ENCODE assay signal across 9 cellular contexts in genomic region chr4:184328022-184328736, GRCh38.
DNase-seq lines count a peak whose midpoint lies in the region; ATAC-seq, FAIRE-seq and TF ChIP-seq lines count a peak whose summit lies in the region.
"Had no signal": no experiment of that assay in that cellular context is flagged by ENCODE, and none has a peak within 500 bp of the region (broad histone marks: within the 10 kb centered on the region; RNA-seq: fewer than 3 reads in every experiment).

No MANE protein-coding gene starts in this region.

- H4K20me1 ChIP-seq in IMR-90 (ENCODE audit: insufficient read depth, low read length) = no peaks in the 10 kb centered on the region
- no peaks in the 10 kb centered on the region for H4K20me1 ChIP-seq in keratinocyte (ENCODE audit: control insufficient read depth, extremely low read depth, insufficient read depth, low read length)
- H4K20me1 ChIP-seq in osteoblast (ENCODE audit: insufficient read depth, low read length) = no peaks in the 10 kb centered on the region

- H2AFZ ChIP-seq in IMR-90 (replicated peaks; ENCODE audit: low read length, poor library complexity) (no peak overlapping the region), keratinocyte (ENCODE audit: control insufficient read depth, low read length) (peak overlapping the region; percentile 46), osteoblast (ENCODE audit: low read length) (no peak overlapping the region)

- no peak overlapping the region for H2BK120ac ChIP-seq in IMR-90 (ENCODE audit: low read depth, low read length)

- H3K79me1 ChIP-seq in IMR-90 (ENCODE audit: low read depth in 1 of 2, low read length in 2 of 2) = no peaks in the 10 kb centered on the region

- H3K4me3 ChIP-seq in IMR-90 (ENCODE audit: insufficient read depth, low read depth, low read length) = no peak overlapping the region
- H3K4me3 ChIP-seq in keratinocyte (ENCODE audit: control insufficient read depth in 2 of 3, extremely low read depth in 1 of 3, insufficient read depth in 2 of 3, low read depth in 1 of 3, low read length in 3 of 3) = no peak overlapping the region
- no peak overlapping the region for H3K4me3 ChIP-seq in foreskin fibroblast (ENCODE audit: low read depth in 1 of 2, low read length in 2 of 2)
- H3K4me3 ChIP-seq in osteoblast (ENCODE audit: insufficient read depth, low read length) = no peak overlapping the region
- H3K4me3 ChIP-seq: cardiac muscle cell had no signal

- H2BK5ac ChIP-seq in IMR-90 (ENCODE audit: low read depth, low read length, poor library complexity, severe bottlenecking) = no peak overlapping the region

- H2BK15ac ChIP-seq in IMR-90 (ENCODE audit: low read depth, low read length) = no peak overlapping the region

- peak; percentile 74 for ATAC-seq in GM18505 (IDR thresholded peaks at IDR 0.05; ENCODE audit: unreplicated experiment)
- ATAC-seq in GM21528 (IDR thresholded peaks at IDR 0.05; ENCODE audit: low FRiP score, unreplicated experiment) = peak; percentile 79
- ATAC-seq in IMR-90 (ENCODE audit: low read depth) = no peak

- no peak overlapping the region for H3K56ac ChIP-seq in IMR-90 (ENCODE audit: extremely low read depth, insufficient read depth, low read length)

- FAIRE-seq in keratinocyte (lab: Jason Lieb, UNC) = peak; percentile 100

- no peak overlapping the region for H3K23ac ChIP-seq in IMR-90 (ENCODE audit: low read depth, low read length)

- no peak overlapping the region for H3K4me2 ChIP-seq in IMR-90 (ENCODE audit: low read depth, low read length)
- H3K4me2 ChIP-seq in keratinocyte (ENCODE audit: control insufficient read depth, extremely low read depth, insufficient read depth, low read depth, low read length) = peak overlapping the region; percentile 55
- no peak overlapping the region for H3K4me2 ChIP-seq in osteoblast (ENCODE audit: insufficient read depth, low read length)

- H3K4ac ChIP-seq in IMR-90 (ENCODE audit: low read depth, low read length) = no peak overlapping the region

- H2BK20ac ChIP-seq in IMR-90 (ENCODE audit: low read depth, low read length) = no peak overlapping the region

- DNase-seq in IMR-90 (no peak), keratinocyte (ENCODE audit: low read depth, low spot score) (peak; percentile 96), DMS79 (lab: John Stamatoyannopoulos, UW) (no peak), foreskin fibroblast (no peak), SW480 (ENCODE audit: low spot score) (no peak), osteoblast (ENCODE audit: insufficient read length, low spot score, missing footprints) (no peak)

- POLR2A ChIA-PET in IMR-90 (lab: Charles Lee; ENCODE audit: unreplicated experiment) = no interaction called here

- 0 out of 2 replicates have a peak, but pooled peaks cover 2% of the 10 kb centered on the region for H3K9me1 ChIP-seq in IMR-90 (ENCODE audit: insufficient read depth, low read length)
- no peaks in the 10 kb centered on the region for H3K9me1 ChIP-seq in keratinocyte (ENCODE audit: control insufficient read depth, extremely low read depth, insufficient read depth, low read length)

- no peak overlapping the region for H2AK9ac ChIP-seq in IMR-90 (replicated peaks; ENCODE audit: low read depth, low read length, poor library complexity)

- peaks cover 3% of the 10 kb centered on the region; the same call in 1 of the 2 replicates for H3K4me1 ChIP-seq in IMR-90 (ENCODE audit: control insufficient read depth, insufficient read depth, low read length)
- peaks cover 21% of the 10 kb centered on the region for H3K4me1 ChIP-seq in keratinocyte (ENCODE audit: control insufficient read depth, extremely low read depth, insufficient read depth, low read length)
- H3K4me1 ChIP-seq in osteoblast (ENCODE audit: insufficient read depth, low read length) = peaks cover 5% of the 10 kb centered on the region

- H3K14ac ChIP-seq in IMR-90 (replicated peaks; ENCODE audit: low read depth, low read length) = no peak overlapping the region

- H4K8ac ChIP-seq in IMR-90 (ENCODE audit: low read depth in 2 of 2, low read length in 2 of 2) = no peak overlapping the region

- dilution Hi-C loops in IMR-90 (cut with HindIII; ENCODE audit: low sequenced_read_pairs, unreplicated experiment) (no loop called here), keratinocyte (cut with MboI; ENCODE audit: extremely low pct_ligation_motif_present, low sequenced_read_pairs) (no loop called here)

- no peaks in the 10 kb centered on the region for H3K9me3 ChIP-seq in IMR-90 (ENCODE audit: control insufficient read depth, insufficient read depth, low read length)
- H3K9me3 ChIP-seq in keratinocyte (ENCODE audit: control insufficient read depth, low read depth, low read length) = no peaks in the 10 kb centered on the region
- H3K9me3 ChIP-seq in osteoblast (ENCODE audit: low read depth, low read length) = no peaks in the 10 kb centered on the region

- H2AK5ac ChIP-seq in IMR-90 (ENCODE audit: low read depth, low read length) = no peak overlapping the region

- H4K5ac ChIP-seq in IMR-90 (ENCODE audit: low read depth, low read length) = no peak overlapping the region

- 70% methylated on average over 4 of the region's 7 CpGs; no CpG with 5 or more reads in 1 of the 2 experiments for WGBS in IMR-90 (ENCODE audit: extremely low coverage in 2 of 2, insufficient read length in 1 of 2), 2 experiments

- in situ Hi-C loops in IMR-90 (cut with MboI; ENCODE audit: low sequenced_read_pairs) = no loop called here

- BruUV-seq in IMR-90 (replicated peaks; lab: Mats Ljungman, UMichigan) = no TSS peak

- H3K36me3 ChIP-seq in IMR-90 (ENCODE audit: control insufficient read depth, insufficient read depth, low read length) (no peaks in the 10 kb centered on the region), keratinocyte (ENCODE audit: control insufficient read depth in 2 of 2, extremely low read depth in 1 of 2, insufficient read depth in 2 of 2, low read length in 2 of 2) (no peaks in the 10 kb centered on the region), osteoblast (ENCODE audit: insufficient read depth, low read length) (no peaks in the 10 kb centered on the region)
- H3K36me3 ChIP-seq: cardiac muscle cell had no signal

- H3K27me3 ChIP-seq in IMR-90 (ENCODE audit: control insufficient read depth, insufficient read depth, low read length) = no peaks in the 10 kb centered on the region
- H3K27me3 ChIP-seq in keratinocyte (ENCODE audit: control insufficient read depth, extremely low read depth, insufficient read depth, low read length) = no peaks in the 10 kb centered on the region
- no peaks in the 10 kb centered on the region for H3K27me3 ChIP-seq in osteoblast (ENCODE audit: insufficient read depth, low read length)
- H3K27me3 ChIP-seq: cardiac muscle cell had no signal

- H3K27ac ChIP-seq in IMR-90 (ENCODE audit: insufficient read depth, low read length) (no peak overlapping the region), keratinocyte (ENCODE audit: control insufficient read depth, insufficient read depth, low read length) (peak overlapping the region; percentile 77), osteoblast (ENCODE audit: low read depth, low read length) (no peak overlapping the region)
- H3K27ac ChIP-seq: cardiac muscle cell had no signal

- TF ChIP-seq CTCF in IMR-90 (conservative IDR thresholded peaks at IDR 0.05; ENCODE audit: low read depth, low read length) (no peak), keratinocyte (optimal IDR thresholded peaks at IDR 0.05 in 1 of 3, IDR thresholded peaks at IDR 0.05 in 1 of 3, conservative IDR thresholded peaks at IDR 0.05 in 1 of 3; ENCODE audit: extremely low read depth in 1 of 3, insufficient read depth in 2 of 3, low read length in 3 of 3) (no peak), foreskin fibroblast (IDR thresholded peaks at IDR 0.05; ENCODE audit: low read depth, low read length) (no peak), osteoblast (IDR thresholded peaks at IDR 0.05; ENCODE audit: extremely low read depth, low read depth, low read length) (no peak)

- CTCF ChIA-PET in IMR-90 (lab: Yijun Ruan, JAX) = interaction anchor here (0.6 kb wide), 1 partner anchor 430 kb away, joined by 4 read pairs; no protein-coding TSS in a partner anchor

- no peak for TF ChIP-seq RAD21 in IMR-90 (IDR thresholded peaks at IDR 0.05; ENCODE audit: low read length)

- intact Hi-C loops in IMR-90 (cut with micrococcal nuclease) = no loop called here

- H3K9ac ChIP-seq in IMR-90 (ENCODE audit: low read depth, low read length) = no peak overlapping the region
- H3K9ac ChIP-seq in keratinocyte (ENCODE audit: control insufficient read depth, extremely low read depth, insufficient read depth, low read length) = peak overlapping the region; percentile 51

- no peak overlapping the region for H3K18ac ChIP-seq in IMR-90 (ENCODE audit: low read depth, low read length)

- TF ChIP-seq POLR2A in GM18505 (IDR thresholded peaks at IDR 0.05; ENCODE audit: borderline replicate concordance, extremely low read depth, insufficient read depth, insufficient read length) (no peak), IMR-90 (IDR thresholded peaks at IDR 0.05; ENCODE audit: low read depth, low read length) (no peak)

- no peaks in the 10 kb centered on the region for H3K79me2 ChIP-seq in keratinocyte (ENCODE audit: control insufficient read depth, insufficient read depth, low read length)
- no peaks in the 10 kb centered on the region for H3K79me2 ChIP-seq in osteoblast (ENCODE audit: insufficient read depth, low read length)

- H4K91ac ChIP-seq in IMR-90 (ENCODE audit: insufficient read depth, low read depth, low read length) = no peak overlapping the region

TF ChIP-seq in IMR-90, 13 proteins besides CTCF, POLR2A, EP300 and RAD21:
- no peak for TF ChIP-seq ELK1 (IDR thresholded peaks at IDR 0.05; ENCODE audit: borderline replicate concordance, low read depth, low read length)
- TF ChIP-seq CEBPB (IDR thresholded peaks at IDR 0.05; ENCODE audit: low read depth, low read length) = 0 out of 2 replicates have a peak, but pooled peaks have one; percentile 42
